In genomic region chr2:49858657-49859056, GRCh38 we compare ENCODE assay signal across 6 cellular contexts.
"Had no signal": no experiment of that assay in that cellular context is flagged by ENCODE, and none has a peak within 500 bp of the region (broad histone marks: within the 10 kb centered on the region; RNA-seq: fewer than 3 reads in every experiment).

No MANE protein-coding gene starts in this region.

- H3K4me1 ChIP-seq: HAP-1 had no signal

- H3K9ac ChIP-seq: GM23248 had no signal

- DNase-seq: GM23248, GOT3, H7, HFFc6 had no signal

- H3K36me3 ChIP-seq: HAP-1 had no signal

- H3K9me3 ChIP-seq: HAP-1 had no signal

- H3K4me3 ChIP-seq: GM23248, HAP-1 had no signal

- H3K27ac ChIP-seq: GM23248, HL-60 had no signal

- H2AFZ ChIP-seq: GM23248 had no signal
